ENCODE assay signal across 18 cellular contexts in the genomic region with DNA sequence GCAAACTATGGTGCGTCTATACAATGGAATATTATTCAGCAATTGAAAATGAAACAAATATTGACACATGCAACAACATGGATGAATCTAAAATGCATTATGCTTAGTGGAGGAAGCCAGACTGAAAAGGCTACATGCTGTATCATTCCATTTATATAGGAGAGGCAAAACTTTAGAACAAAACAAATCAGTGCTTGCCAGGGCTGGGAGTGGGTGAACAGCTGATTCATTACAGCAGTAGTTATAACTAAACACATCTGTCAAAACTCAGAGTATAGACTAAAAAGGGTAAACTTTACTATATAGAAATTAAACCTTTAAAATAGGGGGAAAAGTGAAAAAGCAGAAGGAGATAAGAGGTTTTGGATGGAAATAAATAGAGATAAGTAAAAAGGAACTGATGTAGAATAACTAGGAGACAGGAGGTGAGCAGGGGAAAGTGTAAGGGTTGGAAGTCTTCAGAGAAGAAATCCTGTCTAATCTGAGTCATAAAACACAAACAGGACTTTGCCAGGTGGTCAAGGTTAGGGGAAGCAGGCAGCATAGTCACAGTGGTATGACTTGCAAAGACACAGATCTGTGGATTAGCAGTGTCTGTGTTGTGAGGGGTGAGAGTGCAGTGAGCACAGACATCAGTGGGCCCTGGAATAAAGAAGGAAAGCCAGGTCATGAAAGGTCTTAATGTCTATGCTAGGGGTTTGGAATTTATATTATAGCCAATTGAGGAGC.
"Had no signal": no experiment of that assay in that cellular context is flagged by ENCODE, and none has a peak within 500 bp of the region (broad histone marks: within the 10 kb centered on the region; RNA-seq: fewer than 3 reads in every experiment).

No MANE protein-coding gene starts in this region.

- H3K4me1 ChIP-seq: gastrocnemius medialis, spleen, upper lobe of left lung had no signal

- H3K9me3 ChIP-seq: esophagus muscularis mucosa, gastrocnemius medialis, spleen, thoracic aorta, upper lobe of left lung had no signal

- H3K27me3 ChIP-seq: esophagus muscularis mucosa, gastrocnemius medialis, spleen, upper lobe of left lung had no signal

- ATAC-seq: gastrocnemius medialis; left lobe of liver; natural killer cell treated with Interleukin-12 subunit alpha and Interleukin-12 subunit beta and Interleukin-15 and Interleukin-18, amount 100 ng/mL, for 72 hours; stimulated activated memory B cell treated with anti-CD40 and anti-IgM and Interleukin-4, amounts not matched to agents 10 μg/mL and 1 μg/mL and 100 μg/mL, for 72 hours had no signal

- H3K4me3 Mint-ChIP-seq: activated naive CD4-positive, alpha-beta T cell treated with anti-CD3 and anti-CD28 coated beads, Interleukin-2, amount 50 U/mL, for 24 hours; mesothelial cell of epicardium; natural killer cell treated with Interleukin-12 subunit alpha and Interleukin-12 subunit beta and Interleukin-15 and Interleukin-18, amount 100 ng/mL, for 72 hours; stimulated activated memory B cell treated with anti-CD40 and anti-IgM and Interleukin-4, amounts not matched to agents 10 μg/mL and 1 μg/mL and 100 μg/mL, for 72 hours had no signal

- H3K9me3 Mint-ChIP-seq: activated naive CD4-positive, alpha-beta T cell treated with anti-CD3 and anti-CD28 coated beads, Interleukin-2, amount 50 U/mL, for 24 hours; natural killer cell treated with Interleukin-12 subunit alpha and Interleukin-12 subunit beta and Interleukin-15 and Interleukin-18, amount 100 ng/mL, for 72 hours had no signal

- H3K36me3 Mint-ChIP-seq: activated naive CD4-positive, alpha-beta T cell treated with anti-CD3 and anti-CD28 coated beads, Interleukin-2, amount 50 U/mL, for 24 hours; natural killer cell treated with Interleukin-12 subunit alpha and Interleukin-12 subunit beta and Interleukin-15 and Interleukin-18, amount 100 ng/mL, for 72 hours; stimulated activated memory B cell treated with anti-CD40 and anti-IgM and Interleukin-4, amounts not matched to agents 10 μg/mL and 1 μg/mL and 100 μg/mL, for 72 hours had no signal

- H3K27ac ChIP-seq: esophagus muscularis mucosa, gastrocnemius medialis, spleen, upper lobe of left lung had no signal

- H3K4me1 Mint-ChIP-seq: activated naive CD4-positive, alpha-beta T cell treated with anti-CD3 and anti-CD28 coated beads, Interleukin-2, amount 50 U/mL, for 24 hours; stimulated activated memory B cell treated with anti-CD40 and anti-IgM and Interleukin-4, amounts not matched to agents 10 μg/mL and 1 μg/mL and 100 μg/mL, for 72 hours had no signal

- DNase-seq: activated CD4-positive, alpha-beta T cell treated with anti-CD3 and anti-CD28 coated beads, Interleukin-2, amount 50 U/mL, for 4 hours; activated gamma-delta T cell; dermis blood vessel endothelial cell; effector memory CD4-positive, alpha-beta T cell; gastrocnemius medialis; head of caudate nucleus; spleen; stimulated activated CD4-positive, alpha-beta T cell treated with anti-CD3 and anti-CD28 coated beads, Interleukin-4, amount 100 ng/mL, for 4 hours; T1000; upper lobe of left lung had no signal

- H3K36me3 ChIP-seq: esophagus muscularis mucosa, gastrocnemius medialis, spleen, thoracic aorta, upper lobe of left lung had no signal

- H3K4me3 ChIP-seq: esophagus muscularis mucosa, gastrocnemius medialis, lung, spleen, thoracic aorta, upper lobe of left lung had no signal

- H3K27ac Mint-ChIP-seq: activated naive CD4-positive, alpha-beta T cell treated with anti-CD3 and anti-CD28 coated beads, Interleukin-2, amount 50 U/mL, for 24 hours; mesothelial cell of epicardium; natural killer cell treated with Interleukin-12 subunit alpha and Interleukin-12 subunit beta and Interleukin-15 and Interleukin-18, amount 100 ng/mL, for 72 hours; stimulated activated memory B cell treated with anti-CD40 and anti-IgM and Interleukin-4, amounts not matched to agents 10 μg/mL and 1 μg/mL and 100 μg/mL, for 72 hours had no signal
